ENCODE assay signal across 7 cellular contexts in genomic region chr17:35244345-35245195, GRCh38. TPM values are rescaled to one million over a fixed set of nuclear protein-coding genes. Genes with fewer than 3 reads are reported as not detected.
A peak's percentile ranks its signal among the peaks of the same experiment; 100 is the strongest.
DNase-seq lines count a peak whose midpoint lies in the region; ATAC-seq, FAIRE-seq and TF ChIP-seq lines count a peak whose summit lies in the region.

No MANE protein-coding gene starts in this region.

- H3K14ac ChIP-seq in IMR-90 (replicated peaks; ENCODE audit: low read depth, low read length), result peak overlapping the region; percentile 48

- in situ Hi-C loops in IMR-90 (cut with MboI; ENCODE audit: low sequenced_read_pairs), result no loop called here

- H3K9me1 ChIP-seq in IMR-90 (ENCODE audit: insufficient read depth, low read length), result peaks cover 6% of the 10 kb centered on the region; the same call in 1 of the 2 replicates

- TF ChIP-seq POLR2A in IMR-90 (IDR thresholded peaks at IDR 0.05; ENCODE audit: low read depth, low read length), result no peak; the same call in 1 of the 2 replicates

- peak overlapping the region; percentile 33; the same call in 2 of the 3 replicates for H2BK15ac ChIP-seq in IMR-90 (ENCODE audit: low read depth, low read length)

- H3K56ac ChIP-seq in IMR-90 (ENCODE audit: extremely low read depth, insufficient read depth, low read length), result peak overlapping the region; percentile 89

- H3K4me3 ChIP-seq in IMR-90 (ENCODE audit: insufficient read depth, low read depth, low read length), result peak overlapping the region; percentile 59

- peak overlapping the region; percentile 67 for H4K91ac ChIP-seq in IMR-90 (ENCODE audit: insufficient read depth, low read depth, low read length)

- H3K36me3 ChIP-seq in IMR-90 (ENCODE audit: control insufficient read depth, insufficient read depth, low read length), result peaks cover 2% of the 10 kb centered on the region; the same call in 1 of the 2 replicates

- TF ChIP-seq CTCF in IMR-90 (conservative IDR thresholded peaks at IDR 0.05; ENCODE audit: low read depth, low read length), result no peak

- peak overlapping the region; percentile 90 for H2BK5ac ChIP-seq in IMR-90 (ENCODE audit: low read depth, low read length, poor library complexity, severe bottlenecking)

- TF ChIP-seq RAD21 in IMR-90 (IDR thresholded peaks at IDR 0.05; ENCODE audit: low read length), result no peak

- no peaks in the 10 kb centered on the region for H3K27me3 ChIP-seq in IMR-90 (ENCODE audit: control insufficient read depth, insufficient read depth, low read length)

- H4K20me1 ChIP-seq in IMR-90 (ENCODE audit: insufficient read depth, low read length), result peaks cover 15% of the 10 kb centered on the region

- peak overlapping the region; percentile 94 for H3K27ac Mint-ChIP-seq in activated CD4-positive, alpha-beta T cell treated with anti-CD3 and anti-CD28 coated beads for 36 hours
- peak overlapping the region; percentile 99 for H3K27ac Mint-ChIP-seq in dendritic cell treated with granulocyte-macrophage colony-stimulating factor and Interleukin-4, amounts not matched to agents 40 ng/mL and 50 ng/mL, for 4 days

- peak overlapping the region; percentile 64 to 91 for H4K8ac ChIP-seq in IMR-90 (ENCODE audit: low read depth in 2 of 2, low read length in 2 of 2)

- peak overlapping the region; percentile 96 for H3K4ac ChIP-seq in IMR-90 (ENCODE audit: low read depth, low read length)

- H3K9me3 ChIP-seq in IMR-90 (ENCODE audit: control insufficient read depth, insufficient read depth, low read length), result no peaks in the 10 kb centered on the region

- peak overlapping the region; percentile 89 for H3K18ac ChIP-seq in IMR-90 (ENCODE audit: low read depth, low read length)

- peak overlapping the region; percentile 82 for H3K4me3 Mint-ChIP-seq in activated CD4-positive, alpha-beta T cell treated with anti-CD3 and anti-CD28 coated beads for 36 hours
- H3K4me3 Mint-ChIP-seq in dendritic cell treated with granulocyte-macrophage colony-stimulating factor and Interleukin-4, amounts not matched to agents 40 ng/mL and 50 ng/mL, for 4 days, result peak overlapping the region; percentile 94

- peaks cover 70% of the 10 kb centered on the region for H3K4me1 Mint-ChIP-seq in activated CD4-positive, alpha-beta T cell treated with anti-CD3 and anti-CD28 coated beads for 36 hours
- peaks cover 55% of the 10 kb centered on the region for H3K4me1 Mint-ChIP-seq in dendritic cell treated with granulocyte-macrophage colony-stimulating factor and Interleukin-4, amounts not matched to agents 40 ng/mL and 50 ng/mL, for 4 days (ENCODE audit: low read depth)

- peak overlapping the region; percentile 62 for H2AK5ac ChIP-seq in IMR-90 (ENCODE audit: low read depth, low read length)

- H3K4me1 ChIP-seq in IMR-90 (ENCODE audit: control insufficient read depth, insufficient read depth, low read length), result 0 out of 2 replicates have a peak, but pooled peaks cover 1% of the 10 kb centered on the region

- DNase-seq in GM19239 (ENCODE audit: insufficient read length, low spot score), result peak; percentile 50
- peak; percentile 81 for DNase-seq in IMR-90
- peak; percentile 96 for DNase-seq in activated CD4-positive, alpha-beta T cell treated with anti-CD3 and anti-CD28 coated beads for 36 hours
- peak; percentile 93 for DNase-seq in mesenteric fat pad (ENCODE audit: low spot score)
- peak; percentile 55 to 65 for DNase-seq in stimulated activated CD8-positive, alpha-beta memory T cell treated with anti-CD3 and anti-CD28 coated beads, Interleukin-2, amount 100 ng/mL, for 1 hour (ENCODE audit: low read depth in 2 of 2)
- no peak for DNase-seq in NCI-H2171 treated with DMSO at 0.1 percent for 48 hours (lab: John Stamatoyannopoulos, UW)

- H2BK20ac ChIP-seq in IMR-90 (ENCODE audit: low read depth, low read length), result peak overlapping the region; percentile 80; the same call in 1 of the 2 replicates

- BruUV-seq in IMR-90 (replicated peaks; lab: Mats Ljungman, UMichigan), result TSS peak; percentile 85

- peaks cover 31% of the 10 kb centered on the region for H3K36me3 Mint-ChIP-seq in activated CD4-positive, alpha-beta T cell treated with anti-CD3 and anti-CD28 coated beads for 36 hours (ENCODE audit: low read depth)
- peaks cover 44% of the 10 kb centered on the region for H3K36me3 Mint-ChIP-seq in dendritic cell treated with granulocyte-macrophage colony-stimulating factor and Interleukin-4, amounts not matched to agents 40 ng/mL and 50 ng/mL, for 4 days (ENCODE audit: low read depth)

- dilution Hi-C loops in IMR-90 (cut with HindIII; ENCODE audit: low sequenced_read_pairs, unreplicated experiment), result no loop called here

- H3K27ac ChIP-seq in IMR-90 (ENCODE audit: insufficient read depth, low read length), result peak overlapping the region; percentile 85

- H2BK120ac ChIP-seq in IMR-90 (ENCODE audit: low read depth, low read length), result peak overlapping the region; percentile 78

- ATAC-seq in IMR-90 (ENCODE audit: low read depth), result peak; percentile 25
- peak; percentile 63 for ATAC-seq in activated CD4-positive, alpha-beta T cell treated with anti-CD3 and anti-CD28 coated beads for 36 hours

- intact Hi-C loops in IMR-90 (cut with micrococcal nuclease), result loop anchor here (1.0 to 10.0 kb wide), 6 partner anchors 72 to 500 kb away; partner anchors contain the start of genes AP2B1 and SLFN11
- intact Hi-C loops in activated CD4-positive, alpha-beta T cell treated with anti-CD3 and anti-CD28 coated beads for 36 hours (cut with DNase I, micrococcal nuclease), result loop anchor here (1.0 to 10.0 kb wide), 12 partner anchors 30 to 334 kb away; partner anchors contain the start of genes PEX12 (in 2 of the 2), RFFL (in 1 of the 2), SLFN12L (in 1 of the 2) and SLFN13 (in 1 of the 2)
- intact Hi-C loops in dendritic cell treated with granulocyte-macrophage colony-stimulating factor and Interleukin-4, amounts not matched to agents 40 ng/mL and 50 ng/mL, for 4 days (cut with micrococcal nuclease), result loop anchor here (5.0 to 10.0 kb wide), 3 partner anchors 43 to 130 kb away; partner anchors contain the start of gene SLFN11

- H3K4me2 ChIP-seq in IMR-90 (ENCODE audit: low read depth, low read length), result peak overlapping the region; percentile 78

- no peaks in the 10 kb centered on the region for H3K9me3 Mint-ChIP-seq in activated CD4-positive, alpha-beta T cell treated with anti-CD3 and anti-CD28 coated beads for 36 hours (ENCODE audit: low read depth)
- H3K9me3 Mint-ChIP-seq in dendritic cell treated with granulocyte-macrophage colony-stimulating factor and Interleukin-4, amounts not matched to agents 40 ng/mL and 50 ng/mL, for 4 days, result no peaks in the 10 kb centered on the region

- peaks cover 23 to 57% of the 10 kb centered on the region in 2 experiments for H3K79me1 ChIP-seq in IMR-90 (ENCODE audit: low read depth in 1 of 2, low read length in 2 of 2)

- H2AFZ ChIP-seq in IMR-90 (replicated peaks; ENCODE audit: low read length, poor library complexity), result peak overlapping the region; percentile 82

- CTCF ChIA-PET in IMR-90 (lab: Yijun Ruan, JAX), result no interaction called here
- CTCF ChIA-PET in activated CD4-positive, alpha-beta T cell treated with anti-CD3 and anti-CD28 coated beads for 36 hours (lab: Charles Lee), result interaction anchor here (0.6 to 1.5 kb wide), 4 partner anchors 11 to 296 kb away, joined by 3 to 4 read pairs (median 3); no protein-coding TSS in a partner anchor

- no peaks in the 10 kb centered on the region for H3K27me3 Mint-ChIP-seq in activated CD4-positive, alpha-beta T cell treated with anti-CD3 and anti-CD28 coated beads for 36 hours
- H3K27me3 Mint-ChIP-seq in dendritic cell treated with granulocyte-macrophage colony-stimulating factor and Interleukin-4, amounts not matched to agents 40 ng/mL and 50 ng/mL, for 4 days, result peaks cover 3% of the 10 kb centered on the region

- peak overlapping the region; percentile 48; the same call in 1 of the 2 replicates for H3K23ac ChIP-seq in IMR-90 (ENCODE audit: low read depth, low read length)

- 0% methylated on average over 1 of the region's 13 CpGs; no CpG with 5 or more reads in 1 of the 2 experiments for WGBS in IMR-90 (ENCODE audit: extremely low coverage in 2 of 2, insufficient read length in 1 of 2), 2 experiments

- peak; percentile 100 for FAIRE-seq in GM19239 (lab: Jason Lieb, UNC)

- H3K9ac ChIP-seq in IMR-90 (ENCODE audit: low read depth, low read length), result peak overlapping the region; percentile 80

- peak overlapping the region; percentile 66 for H4K5ac ChIP-seq in IMR-90 (ENCODE audit: low read depth, low read length)

- POLR2A ChIA-PET in IMR-90 (lab: Charles Lee; ENCODE audit: unreplicated experiment), result interaction anchor here (0.6 to 0.9 kb wide), 2 partner anchors 13 to 22 kb away, joined by 3 to 4 read pairs; no protein-coding TSS in a partner anchor
- POLR2A ChIA-PET in activated CD4-positive, alpha-beta T cell treated with anti-CD3 and anti-CD28 coated beads for 36 hours (lab: Charles Lee), result interaction anchor here (0.6 to 2.4 kb wide), 3 partner anchors 30 to 292 kb away, joined by 3 to 9 read pairs (median 8); partner anchors contain the start of gene SLFN12L

- peak overlapping the region; percentile 38 for H2AK9ac ChIP-seq in IMR-90 (replicated peaks; ENCODE audit: low read depth, low read length, poor library complexity)

TF ChIP-seq in IMR-90, 13 proteins besides CTCF, POLR2A, EP300 and RAD21 (continues in another document):
- no peak for TF ChIP-seq ELK1 (IDR thresholded peaks at IDR 0.05; ENCODE audit: borderline replicate concordance, low read depth, low read length)
- 0 out of 2 replicates have a peak, but pooled peaks have one; percentile 46 for TF ChIP-seq CHD1 (IDR thresholded peaks at IDR 0.05; ENCODE audit: low read depth, low read length)
- peak; percentile 94 for TF ChIP-seq BHLHE40 (IDR thresholded peaks at IDR 0.05; ENCODE audit: low read depth, low read length)

RNA-seq across cellular contexts. Expression of gene SLFN5, which starts 1.7 kb away (rescaled TPM):
- total RNA-seq in IMR-90 (2012; rRNA removed), result 48.9 and 64.2 TPM in 2 replicates
- polyA plus RNA-seq in IMR-90 (2012; rRNA removed), result 10.3 and 13.0 TPM in 2 replicates
- polyA plus RNA-seq in IMR-90 (2012; cell fraction: cytosol; rRNA removed), result 1.7 and 2.3 TPM in 2 replicates
- 0.85 and 8.0 TPM in 2 replicates for polyA plus RNA-seq in IMR-90 (2012; cell fraction: nucleus; rRNA removed; ENCODE audit: low replicate concordance)
- total RNA-seq in activated CD4-positive, alpha-beta T cell treated with anti-CD3 and anti-CD28 coated beads for 36 hours, result 10 to 100 TPM; 28.8 to 29.8 TPM
- 74.8 TPM for total RNA-seq in mesenteric fat pad

RNA-seq across cellular contexts. Expression of gene SLC35G3, which starts 50.4 kb away (rescaled TPM):
- total RNA-seq in IMR-90 (2012; rRNA removed) (not detected in 2 replicates), mesenteric fat pad (not detected)
- not detected in 2 replicates for polyA plus RNA-seq in IMR-90 (2012; rRNA removed)
- polyA plus RNA-seq in IMR-90 (2012; cell fraction: cytosol; rRNA removed), result not detected in 2 replicates
- not detected in 2 replicates for polyA plus RNA-seq in IMR-90 (2012; cell fraction: nucleus; rRNA removed; ENCODE audit: low replicate concordance)
- total RNA-seq in activated CD4-positive, alpha-beta T cell treated with anti-CD3 and anti-CD28 coated beads for 36 hours, result not detected
